12 cellular contexts compared by ENCODE assay signal in the genomic region with DNA sequence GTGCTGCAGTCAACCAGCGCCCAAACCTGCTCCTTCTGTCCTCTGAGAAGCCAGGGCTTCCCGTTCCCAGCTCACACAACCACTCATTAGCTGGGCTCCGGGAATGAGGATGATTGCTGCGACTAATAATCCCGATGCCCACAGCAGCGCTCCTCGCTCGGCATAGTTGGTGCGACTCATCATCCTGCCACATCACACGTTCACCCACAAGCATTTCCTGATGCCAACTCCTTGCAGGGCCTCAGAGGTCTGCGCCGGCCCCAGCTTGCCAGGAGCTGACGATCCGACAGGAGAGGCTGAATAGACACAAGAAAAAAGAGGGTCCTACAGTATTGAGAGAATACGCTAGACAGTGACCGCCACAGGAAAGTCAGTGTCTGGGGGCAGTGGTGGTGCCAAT. TPM values are rescaled to one million over a fixed set of nuclear protein-coding genes. Genes with fewer than 3 reads are reported as not detected.
DNase-seq lines count a peak whose midpoint lies in the region; ATAC-seq and TF ChIP-seq lines count a peak whose summit lies in the region.
"Had no signal": no experiment of that assay in that cellular context is flagged by ENCODE, and none has a peak within 500 bp of the region (broad histone marks: within the 10 kb centered on the region; RNA-seq: fewer than 3 reads in every experiment).

No MANE protein-coding gene starts in this region.

- intact Hi-C loops in breast epithelium (cut with DNase I; ENCODE audit: low total_unique reads) = no loop called here

- peak overlapping the region; percentile 82 to 87 for H3K27ac ChIP-seq in breast epithelium
- H3K27ac ChIP-seq: gastroesophageal sphincter, HL-60, testis had no signal

- DNase-seq in Ammon's horn (ENCODE audit: low spot score) (peak; percentile 59), M059J (ENCODE audit: low read depth) (peak; percentile 89), breast epithelium (ENCODE audit: low spot score in 2 of 2) (peak in 1 of 2 donors; percentile 75), kidney tubule cell (ENCODE audit: low spot score) (peak; percentile 84), NK-92 (lab: John Stamatoyannopoulos, UW; ENCODE audit: unreplicated experiment) (no peak)
- DNase-seq: H7, testis had no signal

- TF ChIP-seq CTCF in breast epithelium (IDR thresholded peaks at IDR 0.05) = no peak

- H3K9me3 ChIP-seq in breast epithelium = no peaks in the 10 kb centered on the region
- H3K9me3 ChIP-seq: gastroesophageal sphincter, testis had no signal

- no peak for TF ChIP-seq POLR2A in breast epithelium (IDR thresholded peaks at IDR 0.05)
- TF ChIP-seq POLR2A in GM18505 (IDR thresholded peaks at IDR 0.05; ENCODE audit: borderline replicate concordance, extremely low read depth, insufficient read depth, insufficient read length) = no peak

- H3K4me3 ChIP-seq in breast epithelium = peak overlapping the region in 2 of 3 donors; percentile 26 to 39
- H3K4me3 ChIP-seq: gastroesophageal sphincter, testis had no signal

- ATAC-seq in GM18505 (IDR thresholded peaks at IDR 0.05; ENCODE audit: unreplicated experiment) = no peak
- no peak for ATAC-seq in HG03378 (IDR thresholded peaks at IDR 0.05; ENCODE audit: unreplicated experiment)
- ATAC-seq in GM21825 (IDR thresholded peaks at IDR 0.05; ENCODE audit: unreplicated experiment) = no peak
- ATAC-seq: gastroesophageal sphincter had no signal

- H3K4me1 ChIP-seq in breast epithelium = no peaks in the 10 kb centered on the region
- H3K4me1 ChIP-seq: gastroesophageal sphincter had no signal

- H3K27me3 ChIP-seq in breast epithelium = no peaks in the 10 kb centered on the region
- H3K27me3 ChIP-seq: testis had no signal

- no peaks in the 10 kb centered on the region for H3K36me3 ChIP-seq in breast epithelium
- H3K36me3 ChIP-seq: gastroesophageal sphincter had no signal

RNA-seq across cellular contexts. Expression of a gene that starts 10.6 kb away (rescaled TPM):
- total RNA-seq in M059J (2014; rRNA removed; shearing (Covaris generic)) = 67.0 and 99.4 TPM in 2 replicates
- 100 to 1,000 TPM in 2 of 3 donors, 10 to 100 TPM in 1; 83.0 to 147 (median 117) TPM for total RNA-seq in breast epithelium

RNA-seq across cellular contexts. Expression of a gene that starts 55.0 kb away (rescaled TPM):
- 51.0 and 90.7 TPM in 2 replicates for total RNA-seq in M059J (2014; rRNA removed; shearing (Covaris generic))
- total RNA-seq in breast epithelium = 10 to 100 TPM; 30.6 to 49.5 (median 42.4) TPM
